1 cellular context compared by ENCODE assay signal in the genomic region with DNA sequence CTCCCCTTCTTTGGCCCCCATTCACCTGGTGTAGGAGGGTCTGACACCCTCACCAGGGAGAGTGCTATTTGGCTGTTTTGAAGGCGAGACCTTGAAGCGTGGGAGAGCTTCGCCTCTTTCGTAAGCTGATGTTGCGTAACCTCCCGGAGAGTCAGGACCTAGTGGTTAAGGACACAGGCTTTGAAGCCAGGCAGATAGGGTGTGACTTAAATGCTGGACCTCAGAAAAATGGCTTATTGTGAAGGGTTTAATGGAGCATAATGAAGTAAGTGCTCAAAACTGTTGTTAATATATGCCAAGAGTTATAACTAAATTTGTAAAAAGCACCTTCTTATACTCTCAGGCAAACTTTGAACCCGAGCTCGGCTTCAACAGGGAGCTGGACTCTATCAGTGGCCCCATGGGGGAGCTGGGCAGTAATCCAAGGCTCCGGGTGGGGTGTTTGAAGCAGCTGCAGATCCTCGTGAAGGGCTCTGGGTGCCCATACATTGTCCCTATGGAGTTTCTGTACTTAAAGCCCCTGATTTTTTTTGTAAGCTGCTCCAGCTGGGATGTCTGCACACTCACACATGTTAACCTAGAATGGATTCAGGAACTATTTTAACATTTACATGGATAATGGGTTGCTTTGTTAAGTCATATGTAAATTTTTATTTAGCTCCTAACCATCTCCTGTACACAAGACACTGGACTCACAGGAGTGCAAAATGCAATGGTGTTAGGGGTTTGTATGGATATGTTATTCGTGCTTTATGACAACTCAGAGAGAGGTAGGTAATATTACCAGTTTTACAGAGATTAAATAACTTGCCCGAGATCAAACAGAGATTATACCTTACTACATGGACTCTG.
TF ChIP-seq lines count a peak whose summit lies in the region.

No MANE protein-coding gene starts in this region.

TF ChIP-seq in HepG2, 621 proteins besides CTCF, POLR2A, EP300 and RAD21 (continued from another document and continues in another):
- TF ChIP-seq ZNF3 (CRISPR knock-in tag; IDR thresholded peaks at IDR 0.05) = no peak
- TF ChIP-seq XBP1 (CRISPR knock-in tag; IDR thresholded peaks at IDR 0.05) = no peak
- no peak for TF ChIP-seq MTA3 (CRISPR knock-in tag; IDR thresholded peaks at IDR 0.05)
- TF ChIP-seq, protein P1, sequence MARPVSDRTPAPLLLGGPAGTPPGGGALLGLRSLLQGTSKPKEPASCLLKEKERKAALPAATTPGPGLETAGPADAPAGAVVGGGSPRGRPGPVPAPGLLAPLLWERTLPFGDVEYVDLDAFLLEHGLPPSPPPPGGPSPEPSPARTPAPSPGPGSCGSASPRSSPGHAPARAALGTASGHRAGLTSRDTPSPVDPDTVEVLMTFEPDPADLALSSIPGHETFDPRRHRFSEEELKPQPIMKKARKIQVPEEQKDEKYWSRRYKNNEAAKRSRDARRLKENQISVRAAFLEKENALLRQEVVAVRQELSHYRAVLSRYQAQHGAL (CRISPR knock-in tag; IDR thresholded peaks at IDR 0.05; ENCODE audit: not compliant biosample characterization) = no peak
- TF ChIP-seq, protein P2, sequence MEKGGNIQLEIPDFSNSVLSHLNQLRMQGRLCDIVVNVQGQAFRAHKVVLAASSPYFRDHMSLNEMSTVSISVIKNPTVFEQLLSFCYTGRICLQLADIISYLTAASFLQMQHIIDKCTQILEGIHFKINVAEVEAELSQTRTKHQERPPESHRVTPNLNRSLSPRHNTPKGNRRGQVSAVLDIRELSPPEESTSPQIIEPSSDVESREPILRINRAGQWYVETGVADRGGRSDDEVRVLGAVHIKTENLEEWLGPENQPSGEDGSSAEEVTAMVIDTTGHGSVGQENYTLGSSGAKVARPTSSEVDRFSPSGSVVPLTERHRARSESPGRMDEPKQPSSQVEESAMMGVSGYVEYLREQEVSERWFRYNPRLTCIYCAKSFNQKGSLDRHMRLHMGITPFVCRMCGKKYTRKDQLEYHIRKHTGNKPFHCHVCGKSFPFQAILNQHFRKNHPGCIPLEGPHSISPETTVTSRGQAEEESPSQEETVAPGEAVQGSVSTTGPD (CRISPR knock-in tag; IDR thresholded peaks at IDR 0.05) = peak; percentile 84
- no peak; the same call in 1 of the 2 replicates for TF ChIP-seq ZNF83 (CRISPR knock-in tag; IDR thresholded peaks at IDR 0.05; ENCODE audit: borderline replicate concordance)
- TF ChIP-seq PHF20 (CRISPR knock-in tag; IDR thresholded peaks at IDR 0.05) = no peak
- no peak for TF ChIP-seq TAF1 (CRISPR knock-in tag; IDR thresholded peaks at IDR 0.05)
- TF ChIP-seq POLR2G (IDR thresholded peaks at IDR 0.05; ENCODE audit: low read depth, low read length) = peak; percentile 65
- peak; percentile 64 for TF ChIP-seq ZNF547 (CRISPR knock-in tag; IDR thresholded peaks at IDR 0.05)
- TF ChIP-seq, protein P3, sequence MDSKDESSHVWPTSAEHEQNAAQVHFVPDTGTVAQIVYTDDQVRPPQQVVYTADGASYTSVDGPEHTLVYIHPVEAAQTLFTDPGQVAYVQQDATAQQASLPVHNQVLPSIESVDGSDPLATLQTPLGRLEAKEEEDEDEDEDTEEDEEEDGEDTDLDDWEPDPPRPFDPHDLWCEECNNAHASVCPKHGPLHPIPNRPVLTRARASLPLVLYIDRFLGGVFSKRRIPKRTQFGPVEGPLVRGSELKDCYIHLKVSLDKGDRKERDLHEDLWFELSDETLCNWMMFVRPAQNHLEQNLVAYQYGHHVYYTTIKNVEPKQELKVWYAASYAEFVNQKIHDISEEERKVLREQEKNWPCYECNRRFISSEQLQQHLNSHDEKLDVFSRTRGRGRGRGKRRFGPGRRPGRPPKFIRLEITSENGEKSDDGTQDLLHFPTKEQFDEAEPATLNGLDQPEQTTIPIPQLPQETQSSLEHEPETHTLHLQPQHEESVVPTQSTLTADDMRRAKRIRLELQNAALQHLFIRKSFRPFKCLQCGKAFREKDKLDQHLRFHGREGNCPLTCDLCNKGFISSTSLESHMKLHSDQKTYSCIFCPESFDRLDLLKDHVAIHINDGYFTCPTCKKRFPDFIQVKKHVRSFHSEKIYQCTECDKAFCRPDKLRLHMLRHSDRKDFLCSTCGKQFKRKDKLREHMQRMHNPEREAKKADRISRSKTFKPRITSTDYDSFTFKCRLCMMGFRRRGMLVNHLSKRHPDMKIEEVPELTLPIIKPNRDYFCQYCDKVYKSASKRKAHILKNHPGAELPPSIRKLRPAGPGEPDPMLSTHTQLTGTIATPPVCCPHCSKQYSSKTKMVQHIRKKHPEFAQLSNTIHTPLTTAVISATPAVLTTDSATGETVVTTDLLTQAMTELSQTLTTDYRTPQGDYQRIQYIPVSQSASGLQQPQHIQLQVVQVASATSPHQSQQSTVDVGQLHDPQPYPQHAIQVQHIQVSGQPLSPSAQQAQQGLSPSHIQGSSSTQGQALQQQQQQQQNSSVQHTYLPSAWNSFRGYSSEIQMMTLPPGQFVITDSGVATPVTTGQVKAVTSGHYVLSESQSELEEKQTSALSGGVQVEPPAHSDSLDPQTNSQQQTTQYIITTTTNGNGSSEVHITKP (CRISPR knock-in tag; IDR thresholded peaks at IDR 0.05; ENCODE audit: low read depth) = peak; percentile 80; the same call in 1 of the 2 replicates
- TF ChIP-seq JUN (CRISPR knock-in tag; IDR thresholded peaks at IDR 0.05) = peak; percentile 75; the same call in 1 of the 2 replicates
- TF ChIP-seq ZSCAN9 (CRISPR knock-in tag; IDR thresholded peaks at IDR 0.05; ENCODE audit: borderline replicate concordance) = peak; percentile 77; the same call in 1 of the 2 replicates
- peak; percentile 92 for TF ChIP-seq ZNF136 (CRISPR knock-in tag; IDR thresholded peaks at IDR 0.05; ENCODE audit: low read depth)
- TF ChIP-seq ZNF850 (CRISPR knock-in tag; conservative IDR thresholded peaks at IDR 0.05) = no peak
- TF ChIP-seq CAMTA2 (CRISPR knock-in tag; IDR thresholded peaks at IDR 0.05; ENCODE audit: borderline replicate concordance) = no peak
- peak; percentile 94 for TF ChIP-seq MED1 (CRISPR knock-in tag; IDR thresholded peaks at IDR 0.05)
- TF ChIP-seq REPIN1 (CRISPR knock-in tag; IDR thresholded peaks at IDR 0.05; ENCODE audit: borderline replicate concordance, low read depth) = peak; percentile 81; the same call in 1 of the 2 replicates
- peak; percentile 14; the same call in 1 of the 2 replicates for TF ChIP-seq ZFY (CRISPR knock-in tag; IDR thresholded peaks at IDR 0.05)
- TF ChIP-seq, protein P4, sequence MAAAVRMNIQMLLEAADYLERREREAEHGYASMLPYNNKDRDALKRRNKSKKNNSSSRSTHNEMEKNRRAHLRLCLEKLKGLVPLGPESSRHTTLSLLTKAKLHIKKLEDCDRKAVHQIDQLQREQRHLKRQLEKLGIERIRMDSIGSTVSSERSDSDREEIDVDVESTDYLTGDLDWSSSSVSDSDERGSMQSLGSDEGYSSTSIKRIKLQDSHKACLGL (CRISPR knock-in tag; IDR thresholded peaks at IDR 0.05) = no peak
- TF ChIP-seq MYC (CRISPR knock-in tag; IDR thresholded peaks at IDR 0.05; ENCODE audit: borderline replicate concordance) = peak; percentile 81; the same call in 1 of the 2 replicates
- TF ChIP-seq, protein P5, sequence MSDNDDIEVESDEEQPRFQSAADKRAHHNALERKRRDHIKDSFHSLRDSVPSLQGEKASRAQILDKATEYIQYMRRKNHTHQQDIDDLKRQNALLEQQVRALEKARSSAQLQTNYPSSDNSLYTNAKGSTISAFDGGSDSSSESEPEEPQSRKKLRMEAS (IDR thresholded peaks at IDR 0.05) = peak; percentile 85
- TF ChIP-seq, protein P6, sequence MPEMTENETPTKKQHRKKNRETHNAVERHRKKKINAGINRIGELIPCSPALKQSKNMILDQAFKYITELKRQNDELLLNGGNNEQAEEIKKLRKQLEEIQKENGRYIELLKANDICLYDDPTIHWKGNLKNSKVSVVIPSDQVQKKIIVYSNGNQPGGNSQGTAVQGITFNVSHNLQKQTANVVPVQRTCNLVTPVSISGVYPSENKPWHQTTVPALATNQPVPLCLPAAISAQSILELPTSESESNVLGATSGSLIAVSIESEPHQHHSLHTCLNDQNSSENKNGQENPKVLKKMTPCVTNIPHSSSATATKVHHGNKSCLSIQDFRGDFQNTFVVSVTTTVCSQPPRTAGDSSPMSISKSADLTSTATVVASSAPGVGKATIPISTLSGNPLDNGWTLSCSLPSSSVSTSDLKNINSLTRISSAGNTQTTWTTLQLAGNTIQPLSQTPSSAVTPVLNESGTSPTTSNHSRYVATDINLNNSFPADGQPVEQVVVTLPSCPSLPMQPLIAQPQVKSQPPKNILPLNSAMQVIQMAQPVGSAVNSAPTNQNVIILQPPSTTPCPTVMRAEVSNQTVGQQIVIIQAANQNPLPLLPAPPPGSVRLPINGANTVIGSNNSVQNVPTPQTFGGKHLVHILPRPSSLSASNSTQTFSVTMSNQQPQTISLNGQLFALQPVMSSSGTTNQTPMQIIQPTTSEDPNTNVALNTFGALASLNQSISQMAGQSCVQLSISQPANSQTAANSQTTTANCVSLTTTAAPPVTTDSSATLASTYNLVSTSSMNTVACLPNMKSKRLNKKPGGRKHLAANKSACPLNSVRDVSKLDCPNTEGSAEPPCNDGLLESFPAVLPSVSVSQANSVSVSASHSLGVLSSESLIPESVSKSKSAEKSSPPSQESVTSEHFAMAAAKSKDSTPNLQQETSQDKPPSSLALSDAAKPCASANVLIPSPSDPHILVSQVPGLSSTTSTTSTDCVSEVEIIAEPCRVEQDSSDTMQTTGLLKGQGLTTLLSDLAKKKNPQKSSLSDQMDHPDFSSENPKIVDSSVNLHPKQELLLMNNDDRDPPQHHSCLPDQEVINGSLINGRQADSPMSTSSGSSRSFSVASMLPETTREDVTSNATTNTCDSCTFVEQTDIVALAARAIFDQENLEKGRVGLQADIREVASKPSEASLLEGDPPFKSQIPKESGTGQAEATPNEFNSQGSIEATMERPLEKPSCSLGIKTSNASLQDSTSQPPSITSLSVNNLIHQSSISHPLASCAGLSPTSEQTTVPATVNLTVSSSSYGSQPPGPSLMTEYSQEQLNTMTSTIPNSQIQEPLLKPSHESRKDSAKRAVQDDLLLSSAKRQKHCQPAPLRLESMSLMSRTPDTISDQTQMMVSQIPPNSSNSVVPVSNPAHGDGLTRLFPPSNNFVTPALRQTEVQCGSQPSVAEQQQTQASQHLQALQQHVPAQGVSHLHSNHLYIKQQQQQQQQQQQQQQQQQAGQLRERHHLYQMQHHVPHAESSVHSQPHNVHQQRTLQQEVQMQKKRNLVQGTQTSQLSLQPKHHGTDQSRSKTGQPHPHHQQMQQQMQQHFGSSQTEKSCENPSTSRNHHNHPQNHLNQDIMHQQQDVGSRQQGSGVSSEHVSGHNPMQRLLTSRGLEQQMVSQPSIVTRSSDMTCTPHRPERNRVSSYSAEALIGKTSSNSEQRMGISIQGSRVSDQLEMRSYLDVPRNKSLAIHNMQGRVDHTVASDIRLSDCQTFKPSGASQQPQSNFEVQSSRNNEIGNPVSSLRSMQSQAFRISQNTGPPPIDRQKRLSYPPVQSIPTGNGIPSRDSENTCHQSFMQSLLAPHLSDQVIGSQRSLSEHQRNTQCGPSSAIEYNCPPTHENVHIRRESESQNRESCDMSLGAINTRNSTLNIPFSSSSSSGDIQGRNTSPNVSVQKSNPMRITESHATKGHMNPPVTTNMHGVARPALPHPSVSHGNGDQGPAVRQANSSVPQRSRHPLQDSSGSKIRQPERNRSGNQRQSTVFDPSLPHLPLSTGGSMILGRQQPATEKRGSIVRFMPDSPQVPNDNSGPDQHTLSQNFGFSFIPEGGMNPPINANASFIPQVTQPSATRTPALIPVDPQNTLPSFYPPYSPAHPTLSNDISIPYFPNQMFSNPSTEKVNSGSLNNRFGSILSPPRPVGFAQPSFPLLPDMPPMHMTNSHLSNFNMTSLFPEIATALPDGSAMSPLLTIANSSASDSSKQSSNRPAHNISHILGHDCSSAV (CRISPR knock-in tag; IDR thresholded peaks at IDR 0.05; ENCODE audit: borderline replicate concordance) = no peak
- no peak for TF ChIP-seq ZNF883 (CRISPR knock-in tag; IDR thresholded peaks at IDR 0.05; ENCODE audit: not compliant biosample characterization)
- TF ChIP-seq ZNF451 (CRISPR knock-in tag; IDR thresholded peaks at IDR 0.05) = peak; percentile 59; the same call in 1 of the 2 replicates
- TF ChIP-seq SOX5 (CRISPR knock-in tag; IDR thresholded peaks at IDR 0.05; ENCODE audit: borderline replicate concordance) = peak; percentile 84
- no peak for TF ChIP-seq PAF1 (CRISPR knock-in tag; IDR thresholded peaks at IDR 0.05)
- TF ChIP-seq NR2F1 (CRISPR knock-in tag; IDR thresholded peaks at IDR 0.05) = peak; percentile 38 to 66; a peak in 3 of 4 replicates
- TF ChIP-seq, protein P7, sequence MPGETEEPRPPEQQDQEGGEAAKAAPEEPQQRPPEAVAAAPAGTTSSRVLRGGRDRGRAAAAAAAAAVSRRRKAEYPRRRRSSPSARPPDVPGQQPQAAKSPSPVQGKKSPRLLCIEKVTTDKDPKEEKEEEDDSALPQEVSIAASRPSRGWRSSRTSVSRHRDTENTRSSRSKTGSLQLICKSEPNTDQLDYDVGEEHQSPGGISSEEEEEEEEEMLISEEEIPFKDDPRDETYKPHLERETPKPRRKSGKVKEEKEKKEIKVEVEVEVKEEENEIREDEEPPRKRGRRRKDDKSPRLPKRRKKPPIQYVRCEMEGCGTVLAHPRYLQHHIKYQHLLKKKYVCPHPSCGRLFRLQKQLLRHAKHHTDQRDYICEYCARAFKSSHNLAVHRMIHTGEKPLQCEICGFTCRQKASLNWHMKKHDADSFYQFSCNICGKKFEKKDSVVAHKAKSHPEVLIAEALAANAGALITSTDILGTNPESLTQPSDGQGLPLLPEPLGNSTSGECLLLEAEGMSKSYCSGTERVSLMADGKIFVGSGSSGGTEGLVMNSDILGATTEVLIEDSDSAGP (CRISPR knock-in tag; IDR thresholded peaks at IDR 0.05; ENCODE audit: borderline replicate concordance) = peak; percentile 89
- TF ChIP-seq ETV6 (CRISPR knock-in tag; conservative IDR thresholded peaks at IDR 0.05) = peak; percentile 75; the same call in 1 of the 2 replicates
- TF ChIP-seq ZBTB20 (CRISPR knock-in tag; IDR thresholded peaks at IDR 0.05; ENCODE audit: borderline replicate concordance, low read depth) = peak; percentile 85
